ENCODE assay signal across 1 cellular context in the genomic region with DNA sequence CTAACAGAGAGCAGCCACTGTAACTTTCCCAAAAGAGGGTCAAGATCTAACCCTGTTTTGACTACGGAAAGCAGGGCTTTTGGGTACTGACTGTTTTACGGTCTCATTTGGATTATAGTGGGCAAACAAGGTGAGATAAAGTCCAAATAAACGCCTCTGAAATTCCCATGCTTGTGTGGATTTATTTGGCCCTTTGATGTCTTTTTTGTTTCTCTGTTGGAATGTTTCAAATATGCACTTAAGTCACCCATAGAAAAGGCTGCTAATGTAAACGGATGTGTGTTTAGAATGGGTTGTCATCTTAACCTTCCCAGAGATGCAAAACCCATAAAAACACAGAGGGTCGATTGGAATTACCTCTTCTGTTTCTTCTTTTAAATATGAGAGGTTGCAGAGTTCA.
TF ChIP-seq lines count a peak whose summit lies in the region.

No MANE protein-coding gene starts in this region.

TF ChIP-seq in HepG2, 621 proteins besides CTCF, POLR2A, EP300 and RAD21 (continued from another document and continues in another):
- TF ChIP-seq, protein P1, sequence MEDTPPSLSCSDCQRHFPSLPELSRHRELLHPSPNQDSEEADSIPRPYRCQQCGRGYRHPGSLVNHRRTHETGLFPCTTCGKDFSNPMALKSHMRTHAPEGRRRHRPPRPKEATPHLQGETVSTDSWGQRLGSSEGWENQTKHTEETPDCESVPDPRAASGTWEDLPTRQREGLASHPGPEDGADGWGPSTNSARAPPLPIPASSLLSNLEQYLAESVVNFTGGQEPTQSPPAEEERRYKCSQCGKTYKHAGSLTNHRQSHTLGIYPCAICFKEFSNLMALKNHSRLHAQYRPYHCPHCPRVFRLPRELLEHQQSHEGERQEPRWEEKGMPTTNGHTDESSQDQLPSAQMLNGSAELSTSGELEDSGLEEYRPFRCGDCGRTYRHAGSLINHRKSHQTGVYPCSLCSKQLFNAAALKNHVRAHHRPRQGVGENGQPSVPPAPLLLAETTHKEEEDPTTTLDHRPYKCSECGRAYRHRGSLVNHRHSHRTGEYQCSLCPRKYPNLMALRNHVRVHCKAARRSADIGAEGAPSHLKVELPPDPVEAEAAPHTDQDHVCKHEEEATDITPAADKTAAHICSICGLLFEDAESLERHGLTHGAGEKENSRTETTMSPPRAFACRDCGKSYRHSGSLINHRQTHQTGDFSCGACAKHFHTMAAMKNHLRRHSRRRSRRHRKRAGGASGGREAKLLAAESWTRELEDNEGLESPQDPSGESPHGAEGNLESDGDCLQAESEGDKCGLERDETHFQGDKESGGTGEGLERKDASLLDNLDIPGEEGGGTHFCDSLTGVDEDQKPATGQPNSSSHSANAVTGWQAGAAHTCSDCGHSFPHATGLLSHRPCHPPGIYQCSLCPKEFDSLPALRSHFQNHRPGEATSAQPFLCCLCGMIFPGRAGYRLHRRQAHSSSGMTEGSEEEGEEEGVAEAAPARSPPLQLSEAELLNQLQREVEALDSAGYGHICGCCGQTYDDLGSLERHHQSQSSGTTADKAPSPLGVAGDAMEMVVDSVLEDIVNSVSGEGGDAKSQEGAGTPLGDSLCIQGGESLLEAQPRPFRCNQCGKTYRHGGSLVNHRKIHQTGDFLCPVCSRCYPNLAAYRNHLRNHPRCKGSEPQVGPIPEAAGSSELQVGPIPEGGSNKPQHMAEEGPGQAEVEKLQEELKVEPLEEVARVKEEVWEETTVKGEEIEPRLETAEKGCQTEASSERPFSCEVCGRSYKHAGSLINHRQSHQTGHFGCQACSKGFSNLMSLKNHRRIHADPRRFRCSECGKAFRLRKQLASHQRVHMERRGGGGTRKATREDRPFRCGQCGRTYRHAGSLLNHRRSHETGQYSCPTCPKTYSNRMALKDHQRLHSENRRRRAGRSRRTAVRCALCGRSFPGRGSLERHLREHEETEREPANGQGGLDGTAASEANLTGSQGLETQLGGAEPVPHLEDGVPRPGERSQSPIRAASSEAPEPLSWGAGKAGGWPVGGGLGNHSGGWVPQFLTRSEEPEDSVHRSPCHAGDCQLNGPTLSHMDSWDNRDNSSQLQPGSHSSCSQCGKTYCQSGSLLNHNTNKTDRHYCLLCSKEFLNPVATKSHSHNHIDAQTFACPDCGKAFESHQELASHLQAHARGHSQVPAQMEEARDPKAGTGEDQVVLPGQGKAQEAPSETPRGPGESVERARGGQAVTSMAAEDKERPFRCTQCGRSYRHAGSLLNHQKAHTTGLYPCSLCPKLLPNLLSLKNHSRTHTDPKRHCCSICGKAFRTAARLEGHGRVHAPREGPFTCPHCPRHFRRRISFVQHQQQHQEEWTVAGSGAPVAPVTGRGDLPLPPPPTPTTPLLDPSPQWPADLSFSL (CRISPR knock-in tag; IDR thresholded peaks at IDR 0.05) = no peak
- TF ChIP-seq, protein P2, sequence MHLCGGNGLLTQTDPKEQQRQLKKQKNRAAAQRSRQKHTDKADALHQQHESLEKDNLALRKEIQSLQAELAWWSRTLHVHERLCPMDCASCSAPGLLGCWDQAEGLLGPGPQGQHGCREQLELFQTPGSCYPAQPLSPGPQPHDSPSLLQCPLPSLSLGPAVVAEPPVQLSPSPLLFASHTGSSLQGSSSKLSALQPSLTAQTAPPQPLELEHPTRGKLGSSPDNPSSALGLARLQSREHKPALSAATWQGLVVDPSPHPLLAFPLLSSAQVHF (CRISPR knock-in tag; IDR thresholded peaks at IDR 0.05) = no peak
- TF ChIP-seq ZNF780A (CRISPR knock-in tag; IDR thresholded peaks at IDR 0.05) = no peak
- TF ChIP-seq TCF7 (IDR thresholded peaks at IDR 0.05; ENCODE audit: low read depth) = peak; percentile 58
- TF ChIP-seq SMC3 (IDR thresholded peaks at IDR 0.05; ENCODE audit: low read length) = no peak
- TF ChIP-seq ARNT2 (CRISPR knock-in tag; IDR thresholded peaks at IDR 0.05; ENCODE audit: low read depth) = no peak
- TF ChIP-seq SAFB2 (CRISPR knock-in tag; IDR thresholded peaks at IDR 0.05; ENCODE audit: borderline replicate concordance, low read depth) = no peak
- TF ChIP-seq ZNF501 (CRISPR knock-in tag; IDR thresholded peaks at IDR 0.05) = no peak
- TF ChIP-seq ZNF660 (CRISPR knock-in tag; IDR thresholded peaks at IDR 0.05; ENCODE audit: borderline replicate concordance, low read depth) = no peak
- TF ChIP-seq, protein P3, sequence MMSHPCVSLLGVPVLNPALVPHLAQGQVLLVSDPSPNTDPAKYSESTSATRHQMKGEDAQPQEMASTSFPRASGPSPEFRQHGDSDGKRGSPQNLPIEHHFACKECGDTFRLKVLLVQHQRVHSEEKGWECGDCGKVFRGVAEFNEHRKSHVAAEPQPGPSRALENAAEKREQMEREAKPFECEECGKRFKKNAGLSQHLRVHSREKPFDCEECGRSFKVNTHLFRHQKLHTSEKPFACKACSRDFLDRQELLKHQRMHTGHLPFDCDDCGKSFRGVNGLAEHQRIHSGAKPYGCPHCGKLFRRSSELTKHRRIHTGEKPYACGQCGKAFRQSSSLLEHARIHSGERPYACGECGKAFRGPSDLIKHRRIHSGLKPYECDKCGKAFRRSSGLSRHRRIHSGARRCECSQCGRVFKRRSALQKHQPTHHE (CRISPR knock-in tag; IDR thresholded peaks at IDR 0.05; ENCODE audit: borderline replicate concordance) = no peak
- no peak for TF ChIP-seq ZNF232 (CRISPR knock-in tag; IDR thresholded peaks at IDR 0.05; ENCODE audit: borderline replicate concordance)
- TF ChIP-seq RBAK (CRISPR knock-in tag; IDR thresholded peaks at IDR 0.05) = no peak
- TF ChIP-seq, protein P4, sequence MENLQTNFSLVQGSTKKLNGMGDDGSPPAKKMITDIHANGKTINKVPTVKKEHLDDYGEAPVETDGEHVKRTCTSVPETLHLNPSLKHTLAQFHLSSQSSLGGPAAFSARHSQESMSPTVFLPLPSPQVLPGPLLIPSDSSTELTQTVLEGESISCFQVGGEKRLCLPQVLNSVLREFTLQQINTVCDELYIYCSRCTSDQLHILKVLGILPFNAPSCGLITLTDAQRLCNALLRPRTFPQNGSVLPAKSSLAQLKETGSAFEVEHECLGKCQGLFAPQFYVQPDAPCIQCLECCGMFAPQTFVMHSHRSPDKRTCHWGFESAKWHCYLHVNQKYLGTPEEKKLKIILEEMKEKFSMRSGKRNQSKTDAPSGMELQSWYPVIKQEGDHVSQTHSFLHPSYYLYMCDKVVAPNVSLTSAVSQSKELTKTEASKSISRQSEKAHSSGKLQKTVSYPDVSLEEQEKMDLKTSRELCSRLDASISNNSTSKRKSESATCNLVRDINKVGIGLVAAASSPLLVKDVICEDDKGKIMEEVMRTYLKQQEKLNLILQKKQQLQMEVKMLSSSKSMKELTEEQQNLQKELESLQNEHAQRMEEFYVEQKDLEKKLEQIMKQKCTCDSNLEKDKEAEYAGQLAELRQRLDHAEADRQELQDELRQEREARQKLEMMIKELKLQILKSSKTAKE (CRISPR knock-in tag; IDR thresholded peaks at IDR 0.05; ENCODE audit: borderline replicate concordance) = peak; percentile 45; the same call in 1 of the 2 replicates
- no peak for TF ChIP-seq ZNF816 (CRISPR knock-in tag; IDR thresholded peaks at IDR 0.05; ENCODE audit: borderline replicate concordance)
- TF ChIP-seq ZKSCAN5 (CRISPR knock-in tag; IDR thresholded peaks at IDR 0.05) = no peak
- TF ChIP-seq, protein P5, sequence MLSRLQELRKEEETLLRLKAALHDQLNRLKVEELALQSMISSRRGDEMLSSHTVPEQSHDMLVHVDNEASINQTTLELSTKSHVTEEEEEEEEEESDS (CRISPR knock-in tag; IDR thresholded peaks at IDR 0.05; ENCODE audit: borderline replicate concordance) = no peak
- no peak for TF ChIP-seq ZNF615 (CRISPR knock-in tag; IDR thresholded peaks at IDR 0.05; ENCODE audit: borderline replicate concordance)
- TF ChIP-seq, protein P6, sequence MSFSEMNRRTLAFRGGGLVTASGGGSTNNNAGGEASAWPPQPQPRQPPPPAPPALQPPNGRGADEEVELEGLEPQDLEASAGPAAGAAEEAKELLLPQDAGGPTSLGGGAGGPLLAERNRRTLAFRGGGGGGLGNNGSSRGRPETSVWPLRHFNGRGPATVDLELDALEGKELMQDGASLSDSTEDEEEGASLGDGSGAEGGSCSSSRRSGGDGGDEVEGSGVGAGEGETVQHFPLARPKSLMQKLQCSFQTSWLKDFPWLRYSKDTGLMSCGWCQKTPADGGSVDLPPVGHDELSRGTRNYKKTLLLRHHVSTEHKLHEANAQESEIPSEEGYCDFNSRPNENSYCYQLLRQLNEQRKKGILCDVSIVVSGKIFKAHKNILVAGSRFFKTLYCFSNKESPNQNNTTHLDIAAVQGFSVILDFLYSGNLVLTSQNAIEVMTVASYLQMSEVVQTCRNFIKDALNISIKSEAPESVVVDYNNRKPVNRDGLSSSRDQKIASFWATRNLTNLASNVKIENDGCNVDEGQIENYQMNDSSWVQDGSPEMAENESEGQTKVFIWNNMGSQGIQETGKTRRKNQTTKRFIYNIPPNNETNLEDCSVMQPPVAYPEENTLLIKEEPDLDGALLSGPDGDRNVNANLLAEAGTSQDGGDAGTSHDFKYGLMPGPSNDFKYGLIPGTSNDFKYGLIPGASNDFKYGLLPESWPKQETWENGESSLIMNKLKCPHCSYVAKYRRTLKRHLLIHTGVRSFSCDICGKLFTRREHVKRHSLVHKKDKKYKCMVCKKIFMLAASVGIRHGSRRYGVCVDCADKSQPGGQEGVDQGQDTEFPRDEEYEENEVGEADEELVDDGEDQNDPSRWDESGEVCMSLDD (CRISPR knock-in tag; IDR thresholded peaks at IDR 0.05; ENCODE audit: borderline replicate concordance) = no peak
- no peak for TF ChIP-seq ZSCAN31 (CRISPR knock-in tag; IDR thresholded peaks at IDR 0.05; ENCODE audit: low read depth)
- no peak for TF ChIP-seq ZNF44 (CRISPR knock-in tag; IDR thresholded peaks at IDR 0.05)
- TF ChIP-seq, protein P7, sequence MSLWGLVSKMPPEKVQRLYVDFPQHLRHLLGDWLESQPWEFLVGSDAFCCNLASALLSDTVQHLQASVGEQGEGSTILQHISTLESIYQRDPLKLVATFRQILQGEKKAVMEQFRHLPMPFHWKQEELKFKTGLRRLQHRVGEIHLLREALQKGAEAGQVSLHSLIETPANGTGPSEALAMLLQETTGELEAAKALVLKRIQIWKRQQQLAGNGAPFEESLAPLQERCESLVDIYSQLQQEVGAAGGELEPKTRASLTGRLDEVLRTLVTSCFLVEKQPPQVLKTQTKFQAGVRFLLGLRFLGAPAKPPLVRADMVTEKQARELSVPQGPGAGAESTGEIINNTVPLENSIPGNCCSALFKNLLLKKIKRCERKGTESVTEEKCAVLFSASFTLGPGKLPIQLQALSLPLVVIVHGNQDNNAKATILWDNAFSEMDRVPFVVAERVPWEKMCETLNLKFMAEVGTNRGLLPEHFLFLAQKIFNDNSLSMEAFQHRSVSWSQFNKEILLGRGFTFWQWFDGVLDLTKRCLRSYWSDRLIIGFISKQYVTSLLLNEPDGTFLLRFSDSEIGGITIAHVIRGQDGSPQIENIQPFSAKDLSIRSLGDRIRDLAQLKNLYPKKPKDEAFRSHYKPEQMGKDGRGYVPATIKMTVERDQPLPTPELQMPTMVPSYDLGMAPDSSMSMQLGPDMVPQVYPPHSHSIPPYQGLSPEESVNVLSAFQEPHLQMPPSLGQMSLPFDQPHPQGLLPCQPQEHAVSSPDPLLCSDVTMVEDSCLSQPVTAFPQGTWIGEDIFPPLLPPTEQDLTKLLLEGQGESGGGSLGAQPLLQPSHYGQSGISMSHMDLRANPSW (CRISPR knock-in tag; IDR thresholded peaks at IDR 0.05; ENCODE audit: borderline replicate concordance) = no peak
- TF ChIP-seq, protein P8, sequence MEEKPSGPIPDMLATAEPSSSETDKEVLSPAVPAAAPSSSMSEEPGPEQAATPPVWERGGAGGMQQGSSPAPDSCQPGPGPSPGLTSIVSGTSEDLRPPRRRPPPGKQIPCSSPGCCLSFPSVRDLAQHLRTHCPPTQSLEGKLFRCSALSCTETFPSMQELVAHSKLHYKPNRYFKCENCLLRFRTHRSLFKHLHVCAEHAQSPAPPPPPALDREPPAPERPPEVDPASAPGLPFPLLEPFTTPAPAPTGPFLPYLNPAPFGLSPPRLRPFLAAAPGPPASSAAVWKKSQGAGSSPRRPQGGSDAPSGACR (CRISPR knock-in tag; IDR thresholded peaks at IDR 0.05) = no peak
- TF ChIP-seq SOX5 (CRISPR knock-in tag; IDR thresholded peaks at IDR 0.05; ENCODE audit: borderline replicate concordance) = peak; percentile 76; the same call in 1 of the 2 replicates
- TF ChIP-seq KDM6A (CRISPR knock-in tag; IDR thresholded peaks at IDR 0.05; ENCODE audit: low read depth) = no peak
- no peak for TF ChIP-seq POLR2G (IDR thresholded peaks at IDR 0.05; ENCODE audit: low read depth, low read length)
- TF ChIP-seq, protein P9, sequence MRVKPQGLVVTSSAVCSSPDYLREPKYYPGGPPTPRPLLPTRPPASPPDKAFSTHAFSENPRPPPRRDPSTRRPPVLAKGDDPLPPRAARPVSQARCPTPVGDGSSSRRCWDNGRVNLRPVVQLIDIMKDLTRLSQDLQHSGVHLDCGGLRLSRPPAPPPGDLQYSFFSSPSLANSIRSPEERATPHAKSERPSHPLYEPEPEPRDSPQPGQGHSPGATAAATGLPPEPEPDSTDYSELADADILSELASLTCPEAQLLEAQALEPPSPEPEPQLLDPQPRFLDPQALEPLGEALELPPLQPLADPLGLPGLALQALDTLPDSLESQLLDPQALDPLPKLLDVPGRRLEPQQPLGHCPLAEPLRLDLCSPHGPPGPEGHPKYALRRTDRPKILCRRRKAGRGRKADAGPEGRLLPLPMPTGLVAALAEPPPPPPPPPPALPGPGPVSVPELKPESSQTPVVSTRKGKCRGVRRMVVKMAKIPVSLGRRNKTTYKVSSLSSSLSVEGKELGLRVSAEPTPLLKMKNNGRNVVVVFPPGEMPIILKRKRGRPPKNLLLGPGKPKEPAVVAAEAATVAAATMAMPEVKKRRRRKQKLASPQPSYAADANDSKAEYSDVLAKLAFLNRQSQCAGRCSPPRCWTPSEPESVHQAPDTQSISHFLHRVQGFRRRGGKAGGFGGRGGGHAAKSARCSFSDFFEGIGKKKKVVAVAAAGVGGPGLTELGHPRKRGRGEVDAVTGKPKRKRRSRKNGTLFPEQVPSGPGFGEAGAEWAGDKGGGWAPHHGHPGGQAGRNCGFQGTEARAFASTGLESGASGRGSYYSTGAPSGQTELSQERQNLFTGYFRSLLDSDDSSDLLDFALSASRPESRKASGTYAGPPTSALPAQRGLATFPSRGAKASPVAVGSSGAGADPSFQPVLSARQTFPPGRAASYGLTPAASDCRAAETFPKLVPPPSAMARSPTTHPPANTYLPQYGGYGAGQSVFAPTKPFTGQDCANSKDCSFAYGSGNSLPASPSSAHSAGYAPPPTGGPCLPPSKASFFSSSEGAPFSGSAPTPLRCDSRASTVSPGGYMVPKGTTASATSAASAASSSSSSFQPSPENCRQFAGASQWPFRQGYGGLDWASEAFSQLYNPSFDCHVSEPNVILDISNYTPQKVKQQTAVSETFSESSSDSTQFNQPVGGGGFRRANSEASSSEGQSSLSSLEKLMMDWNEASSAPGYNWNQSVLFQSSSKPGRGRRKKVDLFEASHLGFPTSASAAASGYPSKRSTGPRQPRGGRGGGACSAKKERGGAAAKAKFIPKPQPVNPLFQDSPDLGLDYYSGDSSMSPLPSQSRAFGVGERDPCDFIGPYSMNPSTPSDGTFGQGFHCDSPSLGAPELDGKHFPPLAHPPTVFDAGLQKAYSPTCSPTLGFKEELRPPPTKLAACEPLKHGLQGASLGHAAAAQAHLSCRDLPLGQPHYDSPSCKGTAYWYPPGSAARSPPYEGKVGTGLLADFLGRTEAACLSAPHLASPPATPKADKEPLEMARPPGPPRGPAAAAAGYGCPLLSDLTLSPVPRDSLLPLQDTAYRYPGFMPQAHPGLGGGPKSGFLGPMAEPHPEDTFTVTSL (CRISPR knock-in tag; IDR thresholded peaks at IDR 0.05; ENCODE audit: borderline replicate concordance) = peak; percentile 72; the same call in 1 of the 2 replicates
- TF ChIP-seq THYN1 (CRISPR knock-in tag; IDR thresholded peaks at IDR 0.05; ENCODE audit: borderline replicate concordance, low read depth) = no peak
- TF ChIP-seq NR2F1 (CRISPR knock-in tag; IDR thresholded peaks at IDR 0.05) = no peak
- TF ChIP-seq CBX2 (IDR thresholded peaks at IDR 0.05; ENCODE audit: low read depth, low read length) = no peak
- no peak for TF ChIP-seq CBX2 (CRISPR knock-in tag; IDR thresholded peaks at IDR 0.05; ENCODE audit: low read depth)
- TF ChIP-seq STAG1 (CRISPR knock-in tag; IDR thresholded peaks at IDR 0.05) = no peak
- TF ChIP-seq ZNF619 (CRISPR knock-in tag; IDR thresholded peaks at IDR 0.05) = no peak
